ENCODE assay signal across 8 cellular contexts in genomic region chr2:236570081-236570979, GRCh38. TPM values are rescaled to one million over a fixed set of nuclear protein-coding genes. Genes with fewer than 3 reads are reported as not detected.
DNase-seq lines count a peak whose midpoint lies in the region; ATAC-seq and TF ChIP-seq lines count a peak whose summit lies in the region.

No MANE protein-coding gene starts in this region.

- no peak overlapping the region for H3K4me3 Mint-ChIP-seq in CD4-positive, alpha-beta T cell

- H3K27me3 Mint-ChIP-seq in CD4-positive, alpha-beta T cell, result no peaks in the 10 kb centered on the region

- intact Hi-C loops in CD4-positive, alpha-beta T cell (cut with DNase I, micrococcal nuclease), result loop anchor here in 1 of 2 experiments (1.0 to 5.0 kb wide), 3 partner anchors 216 to 492 kb away; no protein-coding TSS in a partner anchor

- DNase-seq in NCI-H526 treated with DMSO at 0.1 percent for 48 hours (lab: John Stamatoyannopoulos, UW) (peak; percentile 54), fibroblast of the aortic adventitia (ENCODE audit: low read depth) (no peak), HPDE6-E6E7 (ENCODE audit: extremely low spot score) (no peak), cerebellum (ENCODE audit: low spot score) (no peak)
- DNase-seq in activated T-cell treated with anti-CD3 and anti-CD28 coated beads, Interleukin-2, amount 50 U/mL, for 48 hours, result no peak
- no peak for DNase-seq in CD4-positive, alpha-beta T cell

- H3K4me1 ChIP-seq in skeletal muscle tissue (ENCODE audit: control insufficient read depth in 3 of 3, insufficient read depth in 3 of 3, low read length in 3 of 3), result peaks cover 32 to 46% (median 32%) of the 10 kb centered on the region in 3 donors

- no peak for TF ChIP-seq CTCF in fibroblast of the aortic adventitia (IDR thresholded peaks at IDR 0.05; ENCODE audit: insufficient read depth, low read length)
- TF ChIP-seq CTCF in CD4-positive, alpha-beta T cell (IDR thresholded peaks at IDR 0.05), result no peak

- peaks cover 20% of the 10 kb centered on the region for H3K4me1 Mint-ChIP-seq in CD4-positive, alpha-beta T cell (ENCODE audit: low read depth)

- H3K9ac ChIP-seq in skeletal muscle tissue (ENCODE audit: low read depth in 1 of 3, low read length in 3 of 3), result peak overlapping the region; percentile 66 to 87 (median 75)

- no peaks in the 10 kb centered on the region for H3K9me3 Mint-ChIP-seq in CD4-positive, alpha-beta T cell

- peak; percentile 25 for ATAC-seq in GM18868 (IDR thresholded peaks at IDR 0.05; ENCODE audit: unreplicated experiment)
- no peak for ATAC-seq in CD4-positive, alpha-beta T cell (ENCODE audit: poor library complexity)

- H3K27me3 ChIP-seq in skeletal muscle tissue (ENCODE audit: control insufficient read depth in 3 of 3, insufficient read depth in 3 of 3, low read length in 3 of 3), result no peaks in the 10 kb centered on the region
- H3K27me3 ChIP-seq in CD4-positive, alpha-beta T cell (ENCODE audit: control insufficient read depth, insufficient read depth, low read length), result no peaks in the 10 kb centered on the region

- H3K27ac ChIP-seq in skeletal muscle tissue (ENCODE audit: low read depth, low read length), result peak overlapping the region; percentile 53
- H3K27ac ChIP-seq in CD4-positive, alpha-beta T cell (ENCODE audit: low read depth, low read length), result no peak overlapping the region

- H3K9me3 ChIP-seq in skeletal muscle tissue (ENCODE audit: control insufficient read depth in 3 of 3, low read length in 3 of 3), result no peaks in the 10 kb centered on the region
- H3K9me3 ChIP-seq in CD4-positive, alpha-beta T cell (ENCODE audit: control insufficient read depth, low read length), result no peaks in the 10 kb centered on the region

- H3K4me3 ChIP-seq in fibroblast of the aortic adventitia (ENCODE audit: low read depth, low read length), result peak overlapping the region; percentile 67
- peak overlapping the region; percentile 76 to 86 (median 79) for H3K4me3 ChIP-seq in skeletal muscle tissue (ENCODE audit: low read length in 3 of 3)

- H3K36me3 ChIP-seq in skeletal muscle tissue (ENCODE audit: control insufficient read depth in 3 of 3, insufficient read depth in 3 of 3, low read length in 3 of 3), result peaks cover 0 to 13% (median 5%) of the 10 kb centered on the region in 3 donors

- CTCF ChIA-PET in CD4-positive, alpha-beta T cell (lab: Charles Lee), result interaction anchor here (0.5 to 5.1 kb wide), 12 partner anchors 10 to 515 kb away, joined by 3 to 73 read pairs (median 3); partner anchors contain the start of gene COPS8

- POLR2A ChIA-PET in CD4-positive, alpha-beta T cell (lab: Charles Lee), result interaction anchor here (1.0 to 2.7 kb wide), 9 partner anchors 14 to 63 kb away, joined by 3 to 26 read pairs (median 5); a partner anchor contains a TSS

- peaks cover 13% of the 10 kb centered on the region for H3K36me3 Mint-ChIP-seq in CD4-positive, alpha-beta T cell (ENCODE audit: low read depth)

- H3K27ac Mint-ChIP-seq in CD4-positive, alpha-beta T cell, result no peak overlapping the region

RNA-seq across cellular contexts. Expression of gene ACKR3, which starts 0.7 kb away (rescaled TPM):
- total RNA-seq in fibroblast of the aortic adventitia (ENCODE audit: low replicate concordance) (0.72 and 2.0 TPM in 2 replicates), skeletal muscle tissue (21.4 TPM), cerebellum (10.3 TPM)
- total RNA-seq in CD4-positive, alpha-beta T cell, result under 1 TPM; 0.61 to 0.74 TPM
